7 cellular contexts compared by ENCODE assay signal in the genomic region with DNA sequence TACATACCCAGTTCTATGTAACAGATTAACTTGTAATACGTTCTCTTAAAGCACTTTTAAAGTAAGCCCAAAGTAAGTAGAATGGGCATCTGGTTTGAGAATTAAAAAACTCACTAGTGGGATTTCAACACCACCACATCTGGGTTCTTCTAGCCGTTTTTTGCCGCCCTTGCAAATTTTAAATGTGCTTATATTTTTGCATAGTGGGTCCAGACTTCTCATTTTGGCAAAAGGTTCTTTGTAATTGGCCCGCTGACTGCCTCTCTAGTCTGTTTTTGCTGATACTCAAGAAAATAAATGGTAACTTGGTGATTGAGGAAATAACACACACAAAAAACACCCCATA. TPM values are rescaled to one million over a fixed set of nuclear protein-coding genes. Genes with fewer than 3 reads are reported as not detected.
A peak's percentile ranks its signal among the peaks of the same experiment; 100 is the strongest.
DNase-seq lines count a peak whose midpoint lies in the region; ATAC-seq and TF ChIP-seq lines count a peak whose summit lies in the region.

No MANE protein-coding gene starts in this region.

- H3K27me3 ChIP-seq in hepatocyte: no peaks in the 10 kb centered on the region

- no peak for ATAC-seq in activated CD8-positive, alpha-beta T cell treated with anti-CD3 and anti-CD28 coated beads for 36 hours
- no peak for ATAC-seq in stimulated activated naive B cell treated with anti-CD40 and anti-IgM and Interleukin-4, amounts not matched to agents 10 μg/mL and 1 μg/mL and 100 μg/mL, for 72 hours (replicated peaks)
- ATAC-seq in GM21515 (IDR thresholded peaks at IDR 0.05; ENCODE audit: unreplicated experiment): no peak
- no peak for ATAC-seq in GM18502 (IDR thresholded peaks at IDR 0.05; ENCODE audit: poor library complexity, unreplicated experiment)
- no peak for ATAC-seq in GM21825 (IDR thresholded peaks at IDR 0.05; ENCODE audit: unreplicated experiment)

- WGBS in hepatocyte (ENCODE audit: low lambda C conversion rate, missing lambda C conversion rate): 80% methylated on average over 4 of the region's 4 CpGs

- DNase-seq in activated CD8-positive, alpha-beta T cell treated with anti-CD3 and anti-CD28 coated beads for 36 hours: no peak
- DNase-seq in hepatocyte (ENCODE audit: low spot score): no peak
- DNase-seq in stimulated activated naive B cell treated with anti-CD40 and anti-IgM and Interleukin-4, amounts not matched to agents 10 μg/mL and 1 μg/mL and 100 μg/mL, for 72 hours: no peak

- H3K4me1 Mint-ChIP-seq in activated CD8-positive, alpha-beta T cell treated with anti-CD3 and anti-CD28 coated beads for 36 hours (ENCODE audit: low read depth): peaks cover 11% of the 10 kb centered on the region
- H3K4me1 Mint-ChIP-seq in stimulated activated naive B cell treated with anti-CD40 and anti-IgM and Interleukin-4, amounts not matched to agents 10 μg/mL and 1 μg/mL and 100 μg/mL, for 72 hours: peaks cover 14 to 30% of the 10 kb centered on the region in 2 donors

- no peaks in the 10 kb centered on the region for H4K20me1 ChIP-seq in hepatocyte (ENCODE audit: insufficient read depth, poor library complexity, severe bottlenecking)

- H3K36me3 ChIP-seq in HEK293 (ENCODE audit: control insufficient read depth in 2 of 2, insufficient read depth in 1 of 2, low read length in 2 of 2) (peaks cover 23 to 25% of the 10 kb centered on the region in 2 experiments; a peak in 2 of 3 replicates), hepatocyte (replicated peaks; ENCODE audit: insufficient read depth, low read depth) (no peaks in the 10 kb centered on the region)

- peak overlapping the region; percentile 92 for H2AFZ ChIP-seq in hepatocyte

- peaks cover 9% of the 10 kb centered on the region for H3K36me3 Mint-ChIP-seq in activated CD8-positive, alpha-beta T cell treated with anti-CD3 and anti-CD28 coated beads for 36 hours (ENCODE audit: low read depth)
- peaks cover 19 to 25% of the 10 kb centered on the region in 2 donors for H3K36me3 Mint-ChIP-seq in stimulated activated naive B cell treated with anti-CD40 and anti-IgM and Interleukin-4, amounts not matched to agents 10 μg/mL and 1 μg/mL and 100 μg/mL, for 72 hours

- no peaks in the 10 kb centered on the region for H3K27me3 Mint-ChIP-seq in activated CD8-positive, alpha-beta T cell treated with anti-CD3 and anti-CD28 coated beads for 36 hours
- no peaks in the 10 kb centered on the region for H3K27me3 Mint-ChIP-seq in stimulated activated naive B cell treated with anti-CD40 and anti-IgM and Interleukin-4, amounts not matched to agents 10 μg/mL and 1 μg/mL and 100 μg/mL, for 72 hours

- no peaks in the 10 kb centered on the region for H3K79me2 ChIP-seq in hepatocyte

- POLR2A ChIA-PET in HEK293 (lab: Yijun Ruan, JAX): interaction anchor here (1.7 kb wide), 1 partner anchor 20 kb away, joined by 14 read pairs; a partner anchor contains a TSS
- POLR2A ChIA-PET in activated CD8-positive, alpha-beta T cell treated with anti-CD3 and anti-CD28 coated beads for 36 hours (lab: Charles Lee): interaction anchor here (0.5 to 1.8 kb wide), 5 partner anchors 11 to 71 kb away, joined by 3 to 23 read pairs (median 4); a partner anchor contains a TSS

- H3K27ac ChIP-seq in HEK293 (ENCODE audit: extremely low read depth, low read depth, low read length): peak overlapping the region; percentile 53; the same call in 1 of the 2 replicates
- H3K27ac ChIP-seq in hepatocyte: peak overlapping the region; percentile 89

- H3K4me3 ChIP-seq in HEK293 (ENCODE audit: low read depth, low read length): no peak overlapping the region
- H3K4me3 ChIP-seq in hepatocyte: peak overlapping the region; percentile 73

- H3K9me2 ChIP-seq in hepatocyte (replicated peaks; ENCODE audit: insufficient read depth): no peaks in the 10 kb centered on the region

- peak overlapping the region; percentile 95 for H3K4me2 ChIP-seq in hepatocyte

- peak overlapping the region; percentile 72 for H3K4me3 Mint-ChIP-seq in activated CD8-positive, alpha-beta T cell treated with anti-CD3 and anti-CD28 coated beads for 36 hours
- H3K4me3 Mint-ChIP-seq in stimulated activated naive B cell treated with anti-CD40 and anti-IgM and Interleukin-4, amounts not matched to agents 10 μg/mL and 1 μg/mL and 100 μg/mL, for 72 hours: peak overlapping the region; percentile 93 to 96

- H3K9me3 ChIP-seq in HEK293 (ENCODE audit: control insufficient read depth, insufficient read depth, low read depth, low read length) (no peaks in the 10 kb centered on the region), hepatocyte (ENCODE audit: low read depth) (no peaks in the 10 kb centered on the region)

- no peaks in the 10 kb centered on the region for H3K9me3 Mint-ChIP-seq in activated CD8-positive, alpha-beta T cell treated with anti-CD3 and anti-CD28 coated beads for 36 hours
- H3K9me3 Mint-ChIP-seq in stimulated activated naive B cell treated with anti-CD40 and anti-IgM and Interleukin-4, amounts not matched to agents 10 μg/mL and 1 μg/mL and 100 μg/mL, for 72 hours: no peaks in the 10 kb centered on the region

- intact Hi-C loops in activated CD8-positive, alpha-beta T cell treated with anti-CD3 and anti-CD28 coated beads for 36 hours (cut with micrococcal nuclease): loop anchor here (2.0 to 5.0 kb wide), 2 partner anchors 20 to 52 kb away; a partner anchor contains a TSS

- CTCF ChIA-PET in HEK293 (lab: Yijun Ruan, JAX): interaction anchor here (1.5 kb wide), 1 partner anchor 20 kb away, joined by 6 read pairs; a partner anchor contains a TSS
- CTCF ChIA-PET in activated CD8-positive, alpha-beta T cell treated with anti-CD3 and anti-CD28 coated beads for 36 hours (lab: Charles Lee): interaction anchor here (0.5 to 1.7 kb wide), 4 partner anchors 15 to 65 kb away, joined by 3 to 5 read pairs (median 4); no protein-coding TSS in a partner anchor

- TF ChIP-seq CTCF in HEK293 (tag by site-specific recombination; IDR thresholded peaks at IDR 0.05) (no peak), hepatocyte (IDR thresholded peaks at IDR 0.05; ENCODE audit: poor library complexity) (no peak)
- peak; percentile 1 for TF ChIP-seq CTCF in activated CD8-positive, alpha-beta T cell treated with anti-CD3 and anti-CD28 coated beads for 36 hours (IDR thresholded peaks at IDR 0.05)

- H3K4me1 ChIP-seq in HEK293 (ENCODE audit: control insufficient read depth, insufficient read depth, low read length): peaks cover 3% of the 10 kb centered on the region; the same call in 1 of the 2 replicates
- H3K4me1 ChIP-seq in hepatocyte (ENCODE audit: insufficient read depth): peaks cover 6% of the 10 kb centered on the region

- peak overlapping the region; percentile 93 for H3K27ac Mint-ChIP-seq in activated CD8-positive, alpha-beta T cell treated with anti-CD3 and anti-CD28 coated beads for 36 hours
- peak overlapping the region; percentile 100 for H3K27ac Mint-ChIP-seq in stimulated activated naive B cell treated with anti-CD40 and anti-IgM and Interleukin-4, amounts not matched to agents 10 μg/mL and 1 μg/mL and 100 μg/mL, for 72 hours

TF ChIP-seq in HEK293, 187 proteins besides CTCF, POLR2A, EP300 and RAD21 (continues in another document):
- TF ChIP-seq, protein P1, sequence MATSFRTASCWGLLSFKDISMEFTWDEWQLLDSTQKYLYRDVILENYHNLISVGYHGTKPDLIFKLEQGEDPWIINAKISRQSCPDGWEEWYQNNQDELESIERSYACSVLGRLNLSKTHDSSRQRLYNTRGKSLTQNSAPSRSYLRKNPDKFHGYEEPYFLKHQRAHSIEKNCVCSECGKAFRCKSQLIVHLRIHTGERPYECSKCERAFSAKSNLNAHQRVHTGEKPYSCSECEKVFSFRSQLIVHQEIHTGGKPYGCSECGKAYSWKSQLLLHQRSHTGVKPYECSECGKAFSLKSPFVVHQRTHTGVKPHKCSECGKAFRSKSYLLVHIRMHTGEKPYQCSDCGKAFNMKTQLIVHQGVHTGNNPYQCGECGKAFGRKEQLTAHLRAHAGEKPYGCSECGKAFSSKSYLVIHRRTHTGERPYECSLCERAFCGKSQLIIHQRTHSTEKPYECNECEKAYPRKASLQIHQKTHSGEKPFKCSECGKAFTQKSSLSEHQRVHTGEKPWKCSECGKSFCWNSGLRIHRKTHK (tag by site-specific recombination; IDR thresholded peaks at IDR 0.05): no peak
- TF ChIP-seq ZNF266 (tag by site-specific recombination; IDR thresholded peaks at IDR 0.05; ENCODE audit: low read depth) (no peak), ZNF184 (tag by site-specific recombination; IDR thresholded peaks at IDR 0.05) (no peak), ZNF843 (tag by site-specific recombination; IDR thresholded peaks at IDR 0.05) (no peak), ZNF521 (tag by site-specific recombination; IDR thresholded peaks at IDR 0.05) (no peak), ZNF596 (tag by site-specific recombination; IDR thresholded peaks at IDR 0.05) (no peak), WT1 (tag by site-specific recombination; IDR thresholded peaks at IDR 0.05) (no peak), ZNF664 (tag by site-specific recombination; IDR thresholded peaks at IDR 0.05) (no peak)
- TF ChIP-seq, protein P2, sequence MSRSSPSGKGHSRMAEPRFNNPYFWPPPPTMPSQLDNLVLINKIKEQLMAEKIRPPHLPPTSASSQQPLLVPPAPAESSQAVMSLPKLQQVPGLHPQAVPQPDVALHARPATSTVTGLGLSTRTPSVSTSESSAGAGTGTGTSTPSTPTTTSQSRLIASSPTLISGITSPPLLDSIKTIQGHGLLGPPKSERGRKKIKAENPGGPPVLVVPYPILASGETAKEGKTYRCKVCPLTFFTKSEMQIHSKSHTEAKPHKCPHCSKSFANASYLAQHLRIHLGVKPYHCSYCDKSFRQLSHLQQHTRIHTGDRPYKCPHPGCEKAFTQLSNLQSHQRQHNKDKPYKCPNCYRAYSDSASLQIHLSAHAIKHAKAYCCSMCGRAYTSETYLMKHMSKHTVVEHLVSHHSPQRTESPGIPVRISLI (tag by site-specific recombination; IDR thresholded peaks at IDR 0.05): no peak
- TF ChIP-seq, protein P3, sequence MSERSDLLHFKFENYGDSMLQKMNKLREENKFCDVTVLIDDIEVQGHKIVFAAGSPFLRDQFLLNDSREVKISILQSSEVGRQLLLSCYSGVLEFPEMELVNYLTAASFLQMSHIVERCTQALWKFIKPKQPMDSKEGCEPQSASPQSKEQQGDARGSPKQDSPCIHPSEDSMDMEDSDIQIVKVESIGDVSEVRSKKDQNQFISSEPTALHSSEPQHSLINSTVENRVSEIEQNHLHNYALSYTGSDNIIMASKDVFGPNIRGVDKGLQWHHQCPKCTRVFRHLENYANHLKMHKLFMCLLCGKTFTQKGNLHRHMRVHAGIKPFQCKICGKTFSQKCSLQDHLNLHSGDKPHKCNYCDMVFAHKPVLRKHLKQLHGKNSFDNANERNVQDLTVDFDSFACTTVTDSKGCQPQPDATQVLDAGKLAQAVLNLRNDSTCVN (tag by site-specific recombination; optimal IDR thresholded peaks at IDR 0.05): no peak

RNA-seq across cellular contexts. Expression of a gene that starts 0.6 kb away (rescaled TPM):
- 10 to 100 TPM; 18.5 to 21.0 TPM for total RNA-seq in activated CD8-positive, alpha-beta T cell treated with anti-CD3 and anti-CD28 coated beads for 36 hours
- total RNA-seq in hepatocyte: 11.7 and 15.3 TPM in 2 replicates
- polyA plus RNA-seq in hepatocyte: 8.3 and 10.3 TPM in 2 replicates

RNA-seq across cellular contexts. Expression of a gene that starts 20.4 kb away (rescaled TPM):
- total RNA-seq in activated CD8-positive, alpha-beta T cell treated with anti-CD3 and anti-CD28 coated beads for 36 hours: 10 to 100 TPM; 19.5 to 19.8 TPM
- total RNA-seq in hepatocyte: 28.2 and 29.3 TPM in 2 replicates
- 14.2 and 14.5 TPM in 2 replicates for polyA plus RNA-seq in hepatocyte

RNA-seq across cellular contexts. Expression of a gene that starts 54.3 kb away (rescaled TPM):
- total RNA-seq in activated CD8-positive, alpha-beta T cell treated with anti-CD3 and anti-CD28 coated beads for 36 hours: 10 to 100 TPM; 65.0 to 70.5 TPM
- total RNA-seq in hepatocyte: 12.6 and 16.9 TPM in 2 replicates
- polyA plus RNA-seq in hepatocyte: 7.8 and 12.4 TPM in 2 replicates
